ENCODE assay signal across 2 cellular contexts in the genomic region with DNA sequence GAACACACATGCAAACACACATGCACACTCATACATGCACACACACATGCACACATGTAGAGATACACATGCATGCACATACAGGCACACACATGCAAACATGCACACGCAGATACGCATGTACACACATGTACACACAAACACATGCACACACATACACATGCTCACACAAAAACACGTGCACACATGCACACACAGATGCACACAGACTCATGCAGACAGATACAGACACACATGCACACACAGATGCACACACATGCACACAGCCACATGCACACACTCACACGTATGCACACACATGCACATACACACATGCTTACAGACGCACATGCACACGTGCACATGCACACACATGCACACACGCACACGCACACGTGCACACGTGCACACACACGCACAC.
TF ChIP-seq lines count a peak whose summit lies in the region.

No MANE protein-coding gene starts in this region.

TF ChIP-seq in HepG2, 621 proteins besides CTCF, POLR2A, EP300 and RAD21:
- no peak for TF ChIP-seq SRF (IDR thresholded peaks at IDR 0.05; ENCODE audit: low read depth, low read length)
- TF ChIP-seq, protein P1, sequence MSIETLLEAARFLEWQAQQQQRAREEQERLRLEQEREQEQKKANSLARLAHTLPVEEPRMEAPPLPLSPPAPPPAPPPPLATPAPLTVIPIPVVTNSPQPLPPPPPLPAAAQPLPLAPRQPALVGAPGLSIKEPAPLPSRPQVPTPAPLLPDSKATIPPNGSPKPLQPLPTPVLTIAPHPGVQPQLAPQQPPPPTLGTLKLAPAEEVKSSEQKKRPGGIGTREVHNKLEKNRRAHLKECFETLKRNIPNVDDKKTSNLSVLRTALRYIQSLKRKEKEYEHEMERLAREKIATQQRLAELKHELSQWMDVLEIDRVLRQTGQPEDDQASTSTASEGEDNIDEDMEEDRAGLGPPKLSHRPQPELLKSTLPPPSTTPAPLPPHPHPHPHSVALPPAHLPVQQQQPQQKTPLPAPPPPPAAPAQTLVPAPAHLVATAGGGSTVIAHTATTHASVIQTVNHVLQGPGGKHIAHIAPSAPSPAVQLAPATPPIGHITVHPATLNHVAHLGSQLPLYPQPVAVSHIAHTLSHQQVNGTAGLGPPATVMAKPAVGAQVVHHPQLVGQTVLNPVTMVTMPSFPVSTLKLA (IDR thresholded peaks at IDR 0.05), result peak; percentile 98

TF ChIP-seq in H1, 55 proteins besides CTCF, POLR2A, EP300 and RAD21:
- TF ChIP-seq EGR1 (IDR thresholded peaks at IDR 0.05; ENCODE audit: borderline replicate concordance, low read depth, low read length) (no peak), BRCA1 (IDR thresholded peaks at IDR 0.05; ENCODE audit: low read depth, low read length) (no peak), JUND (IDR thresholded peaks at IDR 0.05; ENCODE audit: low read length) (no peak), MAFK (IDR thresholded peaks at IDR 0.05; ENCODE audit: low read depth, low read length) (no peak), ASH2L (IDR thresholded peaks at IDR 0.05; ENCODE audit: low read length) (no peak), CHD1 (IDR thresholded peaks at IDR 0.05; ENCODE audit: low read depth, low read length) (no peak), KDM1A (IDR thresholded peaks at IDR 0.05; ENCODE audit: borderline replicate concordance, low read length) (no peak), RBBP5 (IDR thresholded peaks at IDR 0.05; ENCODE audit: borderline replicate concordance, low read depth, low read length) (no peak)
- TF ChIP-seq, protein P2, sequence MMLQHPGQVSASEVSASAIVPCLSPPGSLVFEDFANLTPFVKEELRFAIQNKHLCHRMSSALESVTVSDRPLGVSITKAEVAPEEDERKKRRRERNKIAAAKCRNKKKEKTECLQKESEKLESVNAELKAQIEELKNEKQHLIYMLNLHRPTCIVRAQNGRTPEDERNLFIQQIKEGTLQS (IDR thresholded peaks at IDR 0.05; ENCODE audit: insufficient read depth, low read depth, low read length), result no peak
